1 cellular context compared by ENCODE assay signal in genomic region chr5:150241298-150242225, GRCh38.
TF ChIP-seq lines count a peak whose summit lies in the region.

No MANE protein-coding gene starts in this region.

TF ChIP-seq in K562, 482 proteins besides CTCF, POLR2A, EP300 and RAD21:
- TF ChIP-seq ELF4 (CRISPR knock-in tag; IDR thresholded peaks at IDR 0.05) (peak; percentile 68; the same call in 1 of the 2 replicates), PHTF2 (CRISPR knock-in tag; IDR thresholded peaks at IDR 0.05) (no peak), IRF1 (CRISPR knock-in tag; IDR thresholded peaks at IDR 0.05; ENCODE audit: borderline replicate concordance) (no peak), ZNF512 (tag; IDR thresholded peaks at IDR 0.05) (peak; percentile 95), MTA1 (IDR thresholded peaks at IDR 0.05; ENCODE audit: borderline replicate concordance) (peak; percentile 32; the same call in 1 of the 2 replicates), ZBTB26 (CRISPR knock-in tag; IDR thresholded peaks at IDR 0.05) (0 out of 2 replicates have a peak, but pooled peaks have one; percentile 53)
